Comparison of ENCODE assay signal across 8 cellular contexts in genomic region chr13:109162248-109163051, GRCh38.
DNase-seq lines count a peak whose midpoint lies in the region; ATAC-seq and TF ChIP-seq lines count a peak whose summit lies in the region.

No MANE protein-coding gene starts in this region.

- H3K27me3 ChIP-seq in breast epithelium (no peaks in the 10 kb centered on the region), PC-3 (ENCODE audit: low read length) (no peaks in the 10 kb centered on the region), neutrophil (no peaks in the 10 kb centered on the region)

- no peaks in the 10 kb centered on the region for H3K9me3 Mint-ChIP-seq in MCF 10A (ENCODE audit: unreplicated experiment)

- H3K27ac Mint-ChIP-seq in MCF 10A (ENCODE audit: low read depth, unreplicated experiment), result no peak overlapping the region

- DNase-seq in MCF 10A (ENCODE audit: unreplicated experiment) (peak; percentile 28), breast epithelium (ENCODE audit: low spot score in 2 of 2) (no peak), PC-3 (peak; percentile 73), HuH-7.5 (ENCODE audit: low spot score) (no peak), NCI-H1092 (lab: John Stamatoyannopoulos, UW) (no peak), NCI-H2227 treated with DMSO at 0.1 percent for 48 hours (lab: John Stamatoyannopoulos, UW) (no peak)

- H3K9me3 ChIP-seq in breast epithelium, result no peaks in the 10 kb centered on the region
- H3K9me3 ChIP-seq in PC-3 (ENCODE audit: low read length), result no peaks in the 10 kb centered on the region
- H3K9me3 ChIP-seq in neutrophil, result no peaks in the 10 kb centered on the region

- H3K9ac ChIP-seq in PC-3 (ENCODE audit: low read length), result peak overlapping the region; percentile 53

- H3K4me3 Mint-ChIP-seq in MCF 10A (ENCODE audit: unreplicated experiment), result no peak overlapping the region

- no peak for TF ChIP-seq POLR2A in breast epithelium (IDR thresholded peaks at IDR 0.05)

- H3K36me3 ChIP-seq in breast epithelium, result no peaks in the 10 kb centered on the region
- H3K36me3 ChIP-seq in PC-3 (ENCODE audit: low read depth, low read length), result no peaks in the 10 kb centered on the region
- H3K36me3 ChIP-seq in neutrophil, result no peaks in the 10 kb centered on the region

- H4K20me1 ChIP-seq in PC-3 (ENCODE audit: low read length), result no peaks in the 10 kb centered on the region

- no peaks in the 10 kb centered on the region for H3K36me3 Mint-ChIP-seq in MCF 10A (ENCODE audit: insufficient read depth, unreplicated experiment)

- POLR2A ChIA-PET in MCF 10A (lab: Yijun Ruan, JAX) (no interaction called here), PC-3 (lab: Charles Lee; ENCODE audit: unreplicated experiment) (interaction anchor here (0.5 to 0.6 kb wide), 2 partner anchors 83 to 957 kb away, joined by 5 read pairs; no protein-coding TSS in a partner anchor)

- BruUV-seq in MCF 10A (replicated peaks; lab: Mats Ljungman, UMichigan) (no TSS peak), PC-3 (replicated peaks; lab: Mats Ljungman, UMichigan) (no TSS peak)

- no peaks in the 10 kb centered on the region for H3K9me2 ChIP-seq in PC-3 (replicated peaks; ENCODE audit: low read length)

- ATAC-seq in HG03060 (IDR thresholded peaks at IDR 0.05; ENCODE audit: low read depth, unreplicated experiment), result peak; percentile 67
- ATAC-seq in PC-3, result peak; percentile 68

- intact Hi-C loops in MCF 10A (cut with micrococcal nuclease), result no loop called here
- intact Hi-C loops in breast epithelium (cut with DNase I; ENCODE audit: low total_unique reads), result no loop called here
- intact Hi-C loops in PC-3 (cut with micrococcal nuclease), result no loop called here

- no peak overlapping the region; the same call in 1 of the 2 replicates for H2AFZ ChIP-seq in PC-3 (ENCODE audit: low read length)

- no peaks in the 10 kb centered on the region for H3K4me1 ChIP-seq in breast epithelium
- H3K4me1 ChIP-seq in PC-3 (ENCODE audit: insufficient read depth, low read length), result peaks cover 53% of the 10 kb centered on the region
- peaks cover 10% of the 10 kb centered on the region in 2 experiments for H3K4me1 ChIP-seq in neutrophil (ENCODE audit: control insufficient read depth in 1 of 2, insufficient read depth in 1 of 2, low read depth in 1 of 2, low read length in 1 of 2)

- peak overlapping the region; percentile 50 for H3K4me2 ChIP-seq in PC-3 (ENCODE audit: low read length)

- H3F3A ChIP-seq in PC-3 (ENCODE audit: low read length, unreplicated experiment), result no peaks in the 10 kb centered on the region

- TF ChIP-seq CTCF in MCF 10A (IDR thresholded peaks at IDR 0.05; ENCODE audit: unreplicated experiment), result no peak
- TF ChIP-seq CTCF in breast epithelium (IDR thresholded peaks at IDR 0.05), result no peak
- TF ChIP-seq CTCF in PC-3 (conservative IDR thresholded peaks at IDR 0.05; ENCODE audit: low read depth, low read length), result no peak
- no peak for TF ChIP-seq CTCF in neutrophil (IDR thresholded peaks at IDR 0.05)

- CTCF ChIA-PET in MCF 10A (lab: Yijun Ruan, JAX), result interaction anchor here (0.6 kb wide), 1 partner anchor 140 kb away, joined by 3 read pairs; no protein-coding TSS in a partner anchor
- CTCF ChIA-PET in PC-3 (lab: Charles Lee), result interaction anchor here (0.6 kb wide), 1 partner anchor 114 kb away, joined by 3 read pairs; no protein-coding TSS in a partner anchor

- 0 out of 2 replicates have a peak, but pooled peaks cover 2% of the 10 kb centered on the region for H3K79me2 ChIP-seq in PC-3 (ENCODE audit: low read length)

- H3K27me3 Mint-ChIP-seq in MCF 10A (ENCODE audit: insufficient read depth, unreplicated experiment), result no peaks in the 10 kb centered on the region

- H3K4me1 Mint-ChIP-seq in MCF 10A (ENCODE audit: insufficient read depth, unreplicated experiment), result peaks cover 23% of the 10 kb centered on the region

- H3K4me3 ChIP-seq in breast epithelium, result no peak overlapping the region
- H3K4me3 ChIP-seq in PC-3 (ENCODE audit: low read length), result no peak overlapping the region
- H3K4me3 ChIP-seq in neutrophil (ENCODE audit: low read depth in 1 of 2, low read length in 1 of 2), result no peak overlapping the region

- H3K27ac ChIP-seq in breast epithelium (peak overlapping the region in 1 of 2 donors; percentile 29), PC-3 (ENCODE audit: low read length) (peak overlapping the region; percentile 83), neutrophil (peak overlapping the region; percentile 27)

Comparison
In these comparisons a context has a peak if more than half of its experiments do, and no peak if none do; other contexts are left out.
1. DNase-seq: peak in MCF 10A (single experiment) and PC-3 (single experiment); none in breast epithelium (0 of 2), HuH-7.5 (single experiment), NCI-H1092 (single experiment) and NCI-H2227 treated with DMSO at 0.1 percent for 48 hours (single experiment).